In genomic region chr1:233735331-233735730, GRCh38 we compare ENCODE assay signal across 1 cellular context.
TF ChIP-seq lines count a peak whose summit lies in the region.

No MANE protein-coding gene starts in this region.

TF ChIP-seq in GM23338, 12 proteins besides CTCF, POLR2A, EP300 and RAD21 (continued from another document):
- TF ChIP-seq POLR2AphosphoS5 (IDR thresholded peaks at IDR 0.05; ENCODE audit: low read depth) (no peak), ZNF331 (CRISPR knock-in tag; IDR thresholded peaks at IDR 0.05; ENCODE audit: low read depth) (no peak), ZNF462 (CRISPR knock-in tag; IDR thresholded peaks at IDR 0.05) (no peak), JUNB (IDR thresholded peaks at IDR 0.05; ENCODE audit: unreplicated experiment) (no peak), EZH2 (IDR thresholded peaks at IDR 0.05; ENCODE audit: low read depth, unreplicated experiment) (no peak), ZNF114 (CRISPR knock-in tag; IDR thresholded peaks at IDR 0.05) (no peak), STAT1 (IDR thresholded peaks at IDR 0.05; ENCODE audit: unreplicated experiment) (no peak), EZH2phosphoT487 (IDR thresholded peaks at IDR 0.05; ENCODE audit: unreplicated experiment) (no peak), NANOG (IDR thresholded peaks at IDR 0.05; ENCODE audit: borderline replicate concordance) (no peak), CREB1 (CRISPR knock-in tag; IDR thresholded peaks at IDR 0.05; ENCODE audit: low read depth) (no peak)
